14 cellular contexts compared by ENCODE assay signal in the genomic region with DNA sequence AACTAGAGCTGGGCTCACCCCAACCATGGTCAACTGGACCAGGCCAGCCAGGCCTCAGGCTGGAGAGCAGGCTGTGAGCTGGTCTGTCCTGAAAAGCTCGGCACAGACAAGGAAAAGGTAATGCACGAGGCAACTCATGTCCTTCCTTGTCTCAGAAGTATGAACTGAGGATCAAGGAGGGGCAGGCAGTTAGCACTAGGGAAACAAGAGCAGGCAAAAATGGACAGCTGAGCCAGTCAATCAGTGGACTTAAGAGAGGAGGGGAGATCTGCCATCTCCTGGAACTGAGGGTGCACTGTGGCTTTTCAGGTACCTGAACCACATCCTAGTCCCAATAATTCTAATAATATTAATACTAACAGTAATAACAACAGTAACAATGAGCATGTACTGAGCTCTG. TPM values are rescaled to one million over a fixed set of nuclear protein-coding genes. Genes with fewer than 3 reads are reported as not detected.
A peak's percentile ranks its signal among the peaks of the same experiment; 100 is the strongest.
DNase-seq lines count a peak whose midpoint lies in the region; ATAC-seq and TF ChIP-seq lines count a peak whose summit lies in the region.
"Had no signal": no experiment of that assay in that cellular context is flagged by ENCODE, and none has a peak within 500 bp of the region (broad histone marks: within the 10 kb centered on the region; RNA-seq: fewer than 3 reads in every experiment).

No MANE protein-coding gene starts in this region.

- peaks cover 68% of the 10 kb centered on the region for H3K36me3 Mint-ChIP-seq in activated naive CD4-positive, alpha-beta T cell treated with anti-CD3 and anti-CD28 coated beads, Interleukin-2, amount 10 ng/mL, durations not matched to agents 7 days and 5 days
- H3K36me3 Mint-ChIP-seq in activated CD8-positive, alpha-beta T cell treated with anti-CD3 and anti-CD28 coated beads for 36 hours (ENCODE audit: low read depth), result peaks cover 61% of the 10 kb centered on the region

- ATAC-seq in activated CD8-positive, alpha-beta T cell treated with anti-CD3 and anti-CD28 coated beads for 36 hours, result peak; percentile 10
- ATAC-seq in thoracic aorta (ENCODE audit: insufficient number of reproducible peaks, low FRiP score, low read depth), result no peak
- ATAC-seq: K562, left lobe of liver had no signal

- H3K4me1 Mint-ChIP-seq in activated naive CD4-positive, alpha-beta T cell treated with anti-CD3 and anti-CD28 coated beads, Interleukin-2, amount 10 ng/mL, durations not matched to agents 7 days and 5 days, result peaks cover 77% of the 10 kb centered on the region
- H3K4me1 Mint-ChIP-seq in activated CD8-positive, alpha-beta T cell treated with anti-CD3 and anti-CD28 coated beads for 36 hours (ENCODE audit: low read depth), result peaks cover 76% of the 10 kb centered on the region

- H3K9me3 ChIP-seq in thoracic aorta, result no peaks in the 10 kb centered on the region
- H3K9me3 ChIP-seq: adrenal gland had no signal

- no peak for DNase-seq in activated naive CD4-positive, alpha-beta T cell treated with anti-CD3 and anti-CD28 coated beads, Interleukin-2, amount 10 ng/mL, durations not matched to agents 7 days and 5 days
- DNase-seq in activated naive CD4-positive, alpha-beta T cell treated with anti-CD3 and anti-CD28 coated beads, Interleukin-2, amount 50 U/mL, for 16 hours, result no peak
- no peak for DNase-seq in activated CD8-positive, alpha-beta T cell treated with anti-CD3 and anti-CD28 coated beads for 36 hours
- DNase-seq in thoracic aorta (ENCODE audit: low spot score), result no peak
- DNase-seq in stimulated activated CD4-positive, alpha-beta T cell treated with anti-CD3 and anti-CD28 coated beads, Interleukin-1b, Interleukin-23, amount 100 ng/mL, for 48 hours, result no peak
- no peak for DNase-seq in NCI-H2107 treated with DMSO at 0.1 percent for 48 hours (lab: John Stamatoyannopoulos, UW; ENCODE audit: unreplicated experiment)
- DNase-seq in stimulated activated CD4-positive, alpha-beta T cell treated with anti-CD3 and anti-CD28 coated beads, Interleukin-2, amount 100 ng/mL, for 48 hours, result no peak
- DNase-seq: adrenal gland, erythroblast, hypothalamus, NCI-H1694 treated with DMSO at 0.1 percent for 48 hours had no signal

- intact Hi-C loops in activated CD8-positive, alpha-beta T cell treated with anti-CD3 and anti-CD28 coated beads for 36 hours (cut with micrococcal nuclease), result no loop called here

- H3K4me3 ChIP-seq in thoracic aorta, result no peak overlapping the region
- H3K4me3 ChIP-seq: adrenal gland, K562 had no signal

- CTCF ChIA-PET in activated naive CD4-positive, alpha-beta T cell treated with anti-CD3 and anti-CD28 coated beads, Interleukin-2, amount 10 ng/mL, durations not matched to agents 7 days and 5 days (lab: Charles Lee), result interaction anchor here (1.0 to 2.2 kb wide), 5 partner anchors 10 to 68 kb away, joined by 3 to 8 read pairs (median 5); no protein-coding TSS in a partner anchor
- CTCF ChIA-PET in activated CD8-positive, alpha-beta T cell treated with anti-CD3 and anti-CD28 coated beads for 36 hours (lab: Charles Lee), result interaction anchor here (1.0 to 4.1 kb wide), 7 partner anchors 11 to 79 kb away, joined by 3 to 24 read pairs (median 4); partner anchors contain the start of gene WIPF1

- H3K4me3 Mint-ChIP-seq in activated naive CD4-positive, alpha-beta T cell treated with anti-CD3 and anti-CD28 coated beads, Interleukin-2, amount 10 ng/mL, durations not matched to agents 7 days and 5 days, result peak overlapping the region; percentile 32
- H3K4me3 Mint-ChIP-seq in activated CD8-positive, alpha-beta T cell treated with anti-CD3 and anti-CD28 coated beads for 36 hours, result peak overlapping the region; percentile 50

- no peaks in the 10 kb centered on the region for H3K36me3 ChIP-seq in thoracic aorta
- H3K36me3 ChIP-seq: adrenal gland had no signal

- H3K27me3 ChIP-seq in layer of hippocampus (ENCODE audit: control insufficient read depth, insufficient read depth, low read length) (no peaks in the 10 kb centered on the region), thoracic aorta (replicated peaks; ENCODE audit: insufficient read depth) (no peaks in the 10 kb centered on the region)
- H3K27me3 ChIP-seq: adrenal gland had no signal

- H3K27ac Mint-ChIP-seq in activated naive CD4-positive, alpha-beta T cell treated with anti-CD3 and anti-CD28 coated beads, Interleukin-2, amount 10 ng/mL, durations not matched to agents 7 days and 5 days, result peak overlapping the region; percentile 85
- H3K27ac Mint-ChIP-seq in activated CD8-positive, alpha-beta T cell treated with anti-CD3 and anti-CD28 coated beads for 36 hours, result peak overlapping the region; percentile 92

- no peak for TF ChIP-seq CTCF in activated CD8-positive, alpha-beta T cell treated with anti-CD3 and anti-CD28 coated beads for 36 hours (IDR thresholded peaks at IDR 0.05)
- TF ChIP-seq CTCF in thoracic aorta (IDR thresholded peaks at IDR 0.05), result no peak

- peaks cover 53 to 56% of the 10 kb centered on the region in 2 donors for H3K4me1 ChIP-seq in thoracic aorta (ENCODE audit: control insufficient read depth in 1 of 2, low read depth in 2 of 2)

- no peaks in the 10 kb centered on the region for H3K9me3 Mint-ChIP-seq in activated naive CD4-positive, alpha-beta T cell treated with anti-CD3 and anti-CD28 coated beads, Interleukin-2, amount 10 ng/mL, durations not matched to agents 7 days and 5 days
- no peaks in the 10 kb centered on the region for H3K9me3 Mint-ChIP-seq in activated CD8-positive, alpha-beta T cell treated with anti-CD3 and anti-CD28 coated beads for 36 hours

- POLR2A ChIA-PET in activated CD8-positive, alpha-beta T cell treated with anti-CD3 and anti-CD28 coated beads for 36 hours (lab: Charles Lee), result interaction anchor here (0.6 to 20.8 kb wide), 5 partner anchors 8 to 22 kb away, joined by 3 to 283 read pairs (median 8); partner anchors contain the start of gene WIPF1

- H3K27me3 Mint-ChIP-seq in activated naive CD4-positive, alpha-beta T cell treated with anti-CD3 and anti-CD28 coated beads, Interleukin-2, amount 10 ng/mL, durations not matched to agents 7 days and 5 days, result no peaks in the 10 kb centered on the region
- H3K27me3 Mint-ChIP-seq in activated CD8-positive, alpha-beta T cell treated with anti-CD3 and anti-CD28 coated beads for 36 hours, result no peaks in the 10 kb centered on the region

- H3K27ac ChIP-seq in layer of hippocampus (ENCODE audit: low read depth, low read length) (peak overlapping the region; percentile 5), thoracic aorta (peak overlapping the region; percentile 75 to 84)

RNA-seq across cellular contexts. Expression of gene WIPF1, which starts 20.6 kb away (rescaled TPM):
- total RNA-seq in activated CD8-positive, alpha-beta T cell treated with anti-CD3 and anti-CD28 coated beads for 36 hours, result 100 to 1,000 TPM; 361 to 365 TPM
- 10 to 100 TPM; 50.4 to 58.8 TPM for total RNA-seq in thoracic aorta

Comparison
In these comparisons a context has a peak if more than half of its experiments do, and no peak if none do; other contexts are left out.
1. RNA of gene WIPF1, which starts 20.6 kb away (total RNA-seq): 361 to 365 TPM in activated CD8-positive, alpha-beta T cell treated with anti-CD3 and anti-CD28 coated beads for 36 hours; 50.4 to 58.8 TPM in thoracic aorta; every median in the first group is over 4 times any median in the second.